Comparison of ENCODE assay signal across 11 cellular contexts in the genomic region with DNA sequence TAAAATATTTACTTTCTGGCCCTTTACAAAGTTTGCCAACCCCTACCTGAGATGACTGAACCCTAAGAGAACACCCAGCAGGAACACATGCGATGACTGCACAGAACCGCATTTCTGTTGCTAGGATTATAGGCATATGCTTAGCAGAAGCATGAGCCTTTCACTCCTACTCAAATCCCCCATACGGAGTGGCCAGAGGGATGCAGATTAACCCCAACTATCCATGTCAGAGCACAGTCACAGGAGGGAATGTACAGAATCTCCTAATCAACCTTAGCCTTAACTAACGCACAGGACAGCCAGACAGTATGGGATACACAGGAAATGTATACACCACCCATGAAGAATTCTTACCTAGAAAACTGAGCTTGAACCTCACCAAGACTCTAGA. TPM values are rescaled to one million over a fixed set of nuclear protein-coding genes. Genes with fewer than 3 reads are reported as not detected.
A peak's percentile ranks its signal among the peaks of the same experiment; 100 is the strongest.
DNase-seq lines count a peak whose midpoint lies in the region; ATAC-seq, FAIRE-seq and TF ChIP-seq lines count a peak whose summit lies in the region.
"Had no signal": no experiment of that assay in that cellular context is flagged by ENCODE, and none has a peak within 500 bp of the region (broad histone marks: within the 10 kb centered on the region; RNA-seq: fewer than 3 reads in every experiment).

No MANE protein-coding gene starts in this region.

- H3K4me3 ChIP-seq in Caco-2 (ENCODE audit: low read depth, low read length) = no peak overlapping the region
- H3K4me3 ChIP-seq: psoas muscle, tibial artery had no signal

- no peaks in the 10 kb centered on the region for H3K27me3 ChIP-seq in Caco-2 (replicated peaks; ENCODE audit: control insufficient read depth, insufficient read depth, low read length)
- H3K27me3 ChIP-seq: tibial artery had no signal

- ATAC-seq in naive B cell (ENCODE audit: low read depth in 2 of 2) = no peak
- no peak for ATAC-seq in GM19455 (IDR thresholded peaks at IDR 0.05; ENCODE audit: unreplicated experiment)
- ATAC-seq: psoas muscle had no signal

- no peak for TF ChIP-seq CTCF in Caco-2 (IDR thresholded peaks at IDR 0.05; ENCODE audit: insufficient read depth in 1 of 2, low read depth in 1 of 2, low read length in 1 of 2, severe bottlenecking in 1 of 2, unreplicated experiment in 1 of 2)
- TF ChIP-seq CTCF in HFFc6 (IDR thresholded peaks at IDR 0.05) = no peak

- no peaks in the 10 kb centered on the region for H3K9me3 Mint-ChIP-seq in Caco-2 (ENCODE audit: unreplicated experiment)
- no peaks in the 10 kb centered on the region for H3K9me3 Mint-ChIP-seq in HFFc6
- H3K9me3 Mint-ChIP-seq in activated T-helper 1 cell treated with anti-CD3 and anti-CD28 coated beads, Interleukin-12 subunit alpha, Interleukin-12 subunit beta, Interleukin-2, Interleukin-4 antibody, amounts not matched to agents 30 ng/mL and 10 ng/mL and 1 ng/mL, durations not matched to agents 14 hours and 24 hours and 36 hours = no peaks in the 10 kb centered on the region
- no peaks in the 10 kb centered on the region for H3K9me3 Mint-ChIP-seq in naive B cell

- CTCF ChIA-PET in Caco-2 (lab: Charles Lee) = no interaction called here

- peaks cover 22% of the 10 kb centered on the region for H3K4me1 Mint-ChIP-seq in Caco-2 (ENCODE audit: low read depth, unreplicated experiment)
- H3K4me1 Mint-ChIP-seq in HFFc6 (ENCODE audit: low read depth) = peaks cover 67% of the 10 kb centered on the region
- peaks cover 62% of the 10 kb centered on the region for H3K4me1 Mint-ChIP-seq in activated T-helper 1 cell treated with anti-CD3 and anti-CD28 coated beads, Interleukin-12 subunit alpha, Interleukin-12 subunit beta, Interleukin-2, Interleukin-4 antibody, amounts not matched to agents 30 ng/mL and 10 ng/mL and 1 ng/mL, durations not matched to agents 14 hours and 24 hours and 36 hours (ENCODE audit: low read depth)
- H3K4me1 Mint-ChIP-seq in naive B cell = peaks cover 37 to 51% (median 45%) of the 10 kb centered on the region in 3 donors

- POLR2A ChIA-PET in Caco-2 (lab: Charles Lee) = no interaction called here

- H3K4me1 ChIP-seq in Caco-2 = peaks cover 6% of the 10 kb centered on the region; the same call in 1 of the 2 replicates

- H3K27ac Mint-ChIP-seq in Caco-2 (ENCODE audit: unreplicated experiment) = peak overlapping the region; percentile 49
- peak overlapping the region; percentile 65 for H3K27ac Mint-ChIP-seq in HFFc6
- peak overlapping the region; percentile 82 for H3K27ac Mint-ChIP-seq in activated T-helper 1 cell treated with anti-CD3 and anti-CD28 coated beads, Interleukin-12 subunit alpha, Interleukin-12 subunit beta, Interleukin-2, Interleukin-4 antibody, amounts not matched to agents 30 ng/mL and 10 ng/mL and 1 ng/mL, durations not matched to agents 14 hours and 24 hours and 36 hours
- peak overlapping the region in 4 of 6 donors; percentile 36 to 95 (median 68) for H3K27ac Mint-ChIP-seq in naive B cell

- intact Hi-C loops in Caco-2 (cut with micrococcal nuclease; ENCODE audit: unreplicated experiment) = no loop called here
- intact Hi-C loops in activated T-helper 1 cell treated with anti-CD3 and anti-CD28 coated beads, Interleukin-12 subunit alpha, Interleukin-12 subunit beta, Interleukin-2, Interleukin-4 antibody, amounts not matched to agents 30 ng/mL and 10 ng/mL and 1 ng/mL, durations not matched to agents 14 hours and 24 hours and 36 hours (cut with micrococcal nuclease) = loop anchor here (1.0 kb wide), 1 partner anchor 46 kb away; no protein-coding TSS in a partner anchor

- no TSS peak for BruUV-seq in Caco-2 (replicated peaks; lab: Mats Ljungman, UMichigan)

- H3K4me3 Mint-ChIP-seq in Caco-2 (ENCODE audit: unreplicated experiment) (no peak overlapping the region), HFFc6 (no peak overlapping the region), naive B cell (peak overlapping the region in 4 of 8 donors; percentile 61 to 78 (median 62))
- peak overlapping the region; percentile 72 for H3K4me3 Mint-ChIP-seq in activated T-helper 1 cell treated with anti-CD3 and anti-CD28 coated beads, Interleukin-12 subunit alpha, Interleukin-12 subunit beta, Interleukin-2, Interleukin-4 antibody, amounts not matched to agents 30 ng/mL and 10 ng/mL and 1 ng/mL, durations not matched to agents 14 hours and 24 hours and 36 hours

- DNase-seq in Caco-2 (no peak), HFFc6 (no peak), naive B cell (no peak), dedifferentiated amniotic fluid mesenchymal stem cell (ENCODE audit: extremely low spot score) (no peak), GM12891 (ENCODE audit: insufficient read length, low spot score) (no peak)
- DNase-seq in activated T-helper 1 cell treated with anti-CD3 and anti-CD28 coated beads, Interleukin-12 subunit alpha, Interleukin-12 subunit beta, Interleukin-2, Interleukin-4 antibody, amounts not matched to agents 30 ng/mL and 10 ng/mL and 1 ng/mL, durations not matched to agents 14 hours and 24 hours and 36 hours (ENCODE audit: low spot score) = no peak
- DNase-seq: NCI-H1105 treated with DMSO at 0.1 percent for 48 hours, NCI-H2171 treated with DMSO at 0.1 percent for 48 hours, psoas muscle had no signal

- H3K36me3 Mint-ChIP-seq in Caco-2 (ENCODE audit: insufficient read depth, unreplicated experiment) (peaks cover 27% of the 10 kb centered on the region), HFFc6 (ENCODE audit: low read depth) (peaks cover 15% of the 10 kb centered on the region), naive B cell (peaks cover 19 to 24% of the 10 kb centered on the region in 2 donors)
- H3K36me3 Mint-ChIP-seq in activated T-helper 1 cell treated with anti-CD3 and anti-CD28 coated beads, Interleukin-12 subunit alpha, Interleukin-12 subunit beta, Interleukin-2, Interleukin-4 antibody, amounts not matched to agents 30 ng/mL and 10 ng/mL and 1 ng/mL, durations not matched to agents 14 hours and 24 hours and 36 hours (ENCODE audit: low read depth) = peaks cover 39% of the 10 kb centered on the region

- H3K27me3 Mint-ChIP-seq in Caco-2 (ENCODE audit: insufficient read depth, unreplicated experiment) = no peaks in the 10 kb centered on the region
- no peaks in the 10 kb centered on the region for H3K27me3 Mint-ChIP-seq in HFFc6 (ENCODE audit: insufficient read depth)
- H3K27me3 Mint-ChIP-seq in activated T-helper 1 cell treated with anti-CD3 and anti-CD28 coated beads, Interleukin-12 subunit alpha, Interleukin-12 subunit beta, Interleukin-2, Interleukin-4 antibody, amounts not matched to agents 30 ng/mL and 10 ng/mL and 1 ng/mL, durations not matched to agents 14 hours and 24 hours and 36 hours (ENCODE audit: insufficient read depth) = no peaks in the 10 kb centered on the region
- no peaks in the 10 kb centered on the region for H3K27me3 Mint-ChIP-seq in naive B cell

- FAIRE-seq in GM12891 (lab: Jason Lieb, UNC) = no peak

- no peaks in the 10 kb centered on the region for H3K9me3 ChIP-seq in Caco-2
- H3K9me3 ChIP-seq: psoas muscle, tibial artery had no signal

- no peak for TF ChIP-seq POLR2A in GM12891 (IDR thresholded peaks at IDR 0.05; ENCODE audit: low read depth, low read length)

- peaks cover 2% of the 10 kb centered on the region for H3K36me3 ChIP-seq in Caco-2 (ENCODE audit: control insufficient read depth, insufficient read depth, low read length)

TF ChIP-seq in GM12891, 5 proteins besides CTCF, POLR2A, EP300 and RAD21:
- no peak for TF ChIP-seq POU2F2 (IDR thresholded peaks at IDR 0.05; ENCODE audit: low read depth, low read length)
- no peak for TF ChIP-seq POLR2AphosphoS5 (IDR thresholded peaks at IDR 0.05; ENCODE audit: low read depth, low read length)
- no peak for TF ChIP-seq TAF1 (IDR thresholded peaks at IDR 0.05; ENCODE audit: low read depth, low read length)
- TF ChIP-seq PAX5 (IDR thresholded peaks at IDR 0.05; ENCODE audit: insufficient read depth, low read length, severe bottlenecking) = no peak
- no peak for TF ChIP-seq SPI1 (IDR thresholded peaks at IDR 0.05; ENCODE audit: low read depth, low read length)

RNA-seq across cellular contexts. Expression of gene HPS4, which starts 6.2 kb away (rescaled TPM):
- total RNA-seq in Caco-2 (2022) = 35.1 and 36.6 TPM in 2 replicates
- 10 to 100 TPM; 18.0 to 22.6 (median 20.6) TPM for total RNA-seq in HFFc6 (2021; fragmentation: NEBNext Ultra II Directional; extraction: Animal tissue kit (Norgen Biotek cat#: 25700))
- total RNA-seq in activated T-helper 1 cell treated with anti-CD3 and anti-CD28 coated beads, Interleukin-12 subunit alpha, Interleukin-12 subunit beta, Interleukin-2, Interleukin-4 antibody, amounts not matched to agents 30 ng/mL and 10 ng/mL and 1 ng/mL, durations not matched to agents 14 hours and 24 hours and 36 hours = 43.8 and 44.5 TPM in 2 replicates
- 10 to 100 TPM; 16.7 to 26.9 (median 24.6) TPM for polyA plus RNA-seq in naive B cell (ENCODE audit: low read depth in 6 of 6)
- polyA plus RNA-seq in GM12891 (2012; ENCODE audit: low read depth, missing spikeins) = 16.9 TPM

RNA-seq across cellular contexts. Expression of gene SRRD, which starts 6.3 kb away (rescaled TPM):
- total RNA-seq in Caco-2 (2022) = 19.0 and 21.8 TPM in 2 replicates
- 10 to 100 TPM; 15.0 to 21.2 (median 19.1) TPM for total RNA-seq in HFFc6 (2021; fragmentation: NEBNext Ultra II Directional; extraction: Animal tissue kit (Norgen Biotek cat#: 25700))
- 29.2 and 34.8 TPM in 2 replicates for total RNA-seq in activated T-helper 1 cell treated with anti-CD3 and anti-CD28 coated beads, Interleukin-12 subunit alpha, Interleukin-12 subunit beta, Interleukin-2, Interleukin-4 antibody, amounts not matched to agents 30 ng/mL and 10 ng/mL and 1 ng/mL, durations not matched to agents 14 hours and 24 hours and 36 hours
- 10 to 100 TPM; 17.5 to 28.3 (median 22.7) TPM for polyA plus RNA-seq in naive B cell (ENCODE audit: low read depth in 6 of 6)
- polyA plus RNA-seq in GM12891 (2012; ENCODE audit: low read depth, missing spikeins) = 15.2 TPM

RNA-seq across cellular contexts. Expression of gene TFIP11, which starts 34.9 kb away (rescaled TPM):
- 27.4 and 27.7 TPM in 2 replicates for total RNA-seq in Caco-2 (2022)
- 10 to 100 TPM; 31.4 to 35.8 (median 33.9) TPM for total RNA-seq in HFFc6 (2021; fragmentation: NEBNext Ultra II Directional; extraction: Animal tissue kit (Norgen Biotek cat#: 25700))
- total RNA-seq in activated T-helper 1 cell treated with anti-CD3 and anti-CD28 coated beads, Interleukin-12 subunit alpha, Interleukin-12 subunit beta, Interleukin-2, Interleukin-4 antibody, amounts not matched to agents 30 ng/mL and 10 ng/mL and 1 ng/mL, durations not matched to agents 14 hours and 24 hours and 36 hours = 57.2 and 58.1 TPM in 2 replicates
- polyA plus RNA-seq in naive B cell (ENCODE audit: low read depth in 6 of 6) = 10 to 100 TPM; 25.2 to 43.8 (median 28.1) TPM
- polyA plus RNA-seq in GM12891 (2012; ENCODE audit: low read depth, missing spikeins) = 20.4 TPM

RNA-seq across cellular contexts. Expression of gene ASPHD2, which starts 48.3 kb away (rescaled TPM):
- total RNA-seq in Caco-2 (2022) = not detected in 2 replicates
- total RNA-seq in HFFc6 (2021; fragmentation: NEBNext Ultra II Directional; extraction: Animal tissue kit (Norgen Biotek cat#: 25700)) = 1 to 10 TPM in 5 of 6 experiments, under 1 TPM in 1; 0.85 to 2.3 (median 1.3) TPM
- total RNA-seq in activated T-helper 1 cell treated with anti-CD3 and anti-CD28 coated beads, Interleukin-12 subunit alpha, Interleukin-12 subunit beta, Interleukin-2, Interleukin-4 antibody, amounts not matched to agents 30 ng/mL and 10 ng/mL and 1 ng/mL, durations not matched to agents 14 hours and 24 hours and 36 hours = 23.4 and 23.5 TPM in 2 replicates
- 1 to 10 TPM; 2.1 to 9.7 (median 6.6) TPM for polyA plus RNA-seq in naive B cell (ENCODE audit: low read depth in 6 of 6)
- polyA plus RNA-seq in GM12891 (2012; ENCODE audit: low read depth, missing spikeins) = 2.7 TPM
